Comparison of ENCODE assay signal across 1 cellular context in the genomic region with DNA sequence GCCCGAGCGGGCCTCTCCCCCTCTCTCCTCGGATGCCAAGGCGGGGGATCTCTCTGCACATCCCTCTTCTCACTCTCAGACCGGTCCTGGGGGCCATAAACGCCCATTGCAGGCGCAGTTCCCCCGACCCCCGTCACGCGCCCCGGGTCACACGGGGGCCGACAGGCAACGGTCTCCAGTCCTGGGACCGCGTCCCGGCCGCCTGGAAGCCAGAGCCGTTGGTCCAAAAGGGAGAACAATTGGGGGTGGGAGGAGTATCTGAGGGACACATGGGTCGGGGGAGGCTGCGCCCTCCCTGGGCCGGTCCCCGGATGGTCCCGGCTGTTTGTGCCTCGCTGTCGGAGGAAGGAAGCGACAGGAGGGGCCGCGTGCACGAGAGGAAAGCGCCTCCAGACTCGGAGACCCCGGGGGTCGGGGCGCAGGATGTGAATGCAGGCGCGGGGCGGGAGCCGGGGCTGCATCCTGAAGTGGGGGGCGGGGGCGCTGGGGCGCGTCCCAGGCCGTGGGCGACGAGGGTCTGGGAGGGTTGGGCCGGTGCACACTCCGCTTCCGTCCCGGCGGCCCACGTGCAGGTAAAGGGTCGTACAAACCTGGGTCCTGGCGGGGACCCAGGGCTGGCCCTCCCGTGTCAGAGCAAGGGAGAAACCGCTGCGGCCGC.
TF ChIP-seq lines count a peak whose summit lies in the region.

No MANE protein-coding gene starts in this region.

TF ChIP-seq in H1, 55 proteins besides CTCF, POLR2A, EP300 and RAD21:
- peak; percentile 57 for TF ChIP-seq EZH2 (IDR thresholded peaks at IDR 0.05; ENCODE audit: low read depth, low read length, severe bottlenecking)
- 0 out of 4 replicates have a peak, but pooled peaks of 1 of the 2 experiments have one; percentile 2 for TF ChIP-seq HDAC2 (IDR thresholded peaks at IDR 0.05; ENCODE audit: borderline replicate concordance in 1 of 2, low read depth in 2 of 2, low read length in 2 of 2)
- no peak for TF ChIP-seq ATF2 (IDR thresholded peaks at IDR 0.05; ENCODE audit: low read length)
- 0 out of 2 replicates have a peak, but pooled peaks have one; percentile 3 for TF ChIP-seq PHF8 (conservative IDR thresholded peaks at IDR 0.05; ENCODE audit: low read depth, low read length)
- TF ChIP-seq CTBP2 (IDR thresholded peaks at IDR 0.05; ENCODE audit: borderline replicate concordance, insufficient read depth, insufficient read length, low read length), result peak; percentile 17
- TF ChIP-seq SUZ12 (IDR thresholded peaks at IDR 0.05; ENCODE audit: low read length), result peak; percentile 75
- TF ChIP-seq BRCA1 (IDR thresholded peaks at IDR 0.05; ENCODE audit: low read depth, low read length), result no peak
- TF ChIP-seq HDAC6 (IDR thresholded peaks at IDR 0.05; ENCODE audit: low read depth, low read length), result no peak
- peak; percentile 36 for TF ChIP-seq KDM4A (IDR thresholded peaks at IDR 0.05; ENCODE audit: low read depth, low read length, severe bottlenecking)
